Comparison of ENCODE assay signal across 23 cellular contexts in the genomic region with DNA sequence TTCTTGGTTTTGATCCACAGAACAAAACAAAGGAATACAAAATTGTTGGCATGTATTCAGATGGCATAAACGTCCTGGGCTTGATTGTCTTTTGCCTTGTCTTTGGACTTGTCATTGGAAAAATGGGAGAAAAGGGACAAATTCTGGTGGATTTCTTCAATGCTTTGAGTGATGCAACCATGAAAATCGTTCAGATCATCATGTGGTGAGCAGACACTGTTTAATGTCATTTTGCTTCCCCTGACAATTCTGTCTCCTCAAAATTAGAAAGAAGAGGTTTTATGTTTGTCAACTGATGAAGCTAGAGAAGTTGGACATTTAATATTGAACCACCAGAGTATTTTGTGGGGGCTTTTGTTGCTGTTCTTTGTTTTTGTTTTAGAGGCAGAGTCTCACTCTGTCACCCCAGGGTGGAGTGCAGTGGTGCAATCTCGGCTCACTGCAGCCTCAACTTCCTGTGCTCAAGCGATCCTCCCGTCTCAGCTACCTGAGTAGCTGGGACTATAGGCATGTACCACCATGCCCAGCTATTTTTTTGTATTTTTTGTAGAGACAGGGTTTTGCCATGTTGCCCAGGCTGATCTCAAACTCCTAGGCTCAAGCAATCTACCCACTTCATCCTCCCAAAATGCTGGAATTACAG.
DNase-seq lines count a peak whose midpoint lies in the region; ATAC-seq, FAIRE-seq and TF ChIP-seq lines count a peak whose summit lies in the region.
"Had no signal": no experiment of that assay in that cellular context is flagged by ENCODE, and none has a peak within 500 bp of the region (broad histone marks: within the 10 kb centered on the region; RNA-seq: fewer than 3 reads in every experiment).

No MANE protein-coding gene starts in this region.

- CTCF ChIA-PET in CD4-positive, alpha-beta T cell (lab: Charles Lee), result no interaction called here
- CTCF ChIA-PET in CD8-positive, alpha-beta memory T cell (lab: Charles Lee), result interaction anchor here (1.0 to 1.8 kb wide), 4 partner anchors 11 to 67 kb away, joined by 3 to 6 read pairs (median 4); no protein-coding TSS in a partner anchor
- CTCF ChIA-PET in PC-3 (lab: Charles Lee), result no interaction called here

- no peak overlapping the region for H2AFZ ChIP-seq in PC-3 (ENCODE audit: low read length)
- H2AFZ ChIP-seq: PC-9 had no signal

- peak overlapping the region; percentile 28 for H3K27ac Mint-ChIP-seq in CD4-positive, alpha-beta T cell
- H3K27ac Mint-ChIP-seq in CD8-positive, alpha-beta memory T cell, result peak overlapping the region; percentile 7 to 86 (median 72)
- H3K27ac Mint-ChIP-seq in effector memory CD8-positive, alpha-beta T cell, result peak overlapping the region; percentile 81 to 94
- H3K27ac Mint-ChIP-seq: stimulated activated memory B cell treated with anti-CD40 and anti-IgM and Interleukin-4, amounts not matched to agents 10 μg/mL and 1 μg/mL and 100 μg/mL, for 72 hours had no signal

- intact Hi-C loops in CD4-positive, alpha-beta T cell (cut with DNase I, micrococcal nuclease), result loop anchor here in 1 of 2 experiments (5.0 to 10.0 kb wide), 2 partner anchors 52 to 70 kb away; no protein-coding TSS in a partner anchor
- intact Hi-C loops in PC-3 (cut with micrococcal nuclease), result no loop called here
- intact Hi-C loops in tibial artery (cut with DNase I; ENCODE audit: low total_unique reads), result no loop called here

- no peaks in the 10 kb centered on the region for H3K79me2 ChIP-seq in PC-3 (ENCODE audit: low read length)

- H3K9me3 Mint-ChIP-seq in CD4-positive, alpha-beta T cell, result no peaks in the 10 kb centered on the region
- H3K9me3 Mint-ChIP-seq in CD8-positive, alpha-beta memory T cell, result no peaks in the 10 kb centered on the region
- H3K9me3 Mint-ChIP-seq in activated T-cell treated with anti-CD3 and anti-CD28 coated beads, Interleukin-2, amount 50 U/mL, for 4 hours, result no peaks in the 10 kb centered on the region
- H3K9me3 Mint-ChIP-seq in effector memory CD8-positive, alpha-beta T cell, result no peaks in the 10 kb centered on the region
- H3K9me3 Mint-ChIP-seq: stimulated activated memory B cell treated with anti-CD40 and anti-IgM and Interleukin-4, amounts not matched to agents 10 μg/mL and 1 μg/mL and 100 μg/mL, for 72 hours had no signal

- H3K4me2 ChIP-seq in PC-3 (ENCODE audit: low read length), result no peak overlapping the region
- H3K4me2 ChIP-seq: PC-9 had no signal

- no peaks in the 10 kb centered on the region for H3K36me3 ChIP-seq in CD8-positive, alpha-beta memory T cell (ENCODE audit: insufficient read depth, low read length)
- H3K36me3 ChIP-seq in PC-3 (ENCODE audit: low read depth, low read length), result no peaks in the 10 kb centered on the region
- H3K36me3 ChIP-seq in tibial artery, result peaks cover 9 to 35% (median 24%) of the 10 kb centered on the region in 3 donors
- H3K36me3 ChIP-seq: neutrophil, prostate gland had no signal

- H3K4me1 Mint-ChIP-seq in CD4-positive, alpha-beta T cell (ENCODE audit: low read depth), result peaks cover 27% of the 10 kb centered on the region
- peaks cover 29 to 32% (median 31%) of the 10 kb centered on the region in 3 donors for H3K4me1 Mint-ChIP-seq in CD8-positive, alpha-beta memory T cell
- H3K4me1 Mint-ChIP-seq in activated T-cell treated with anti-CD3 and anti-CD28 coated beads, Interleukin-2, amount 50 U/mL, for 4 hours (ENCODE audit: low read depth), result peaks cover 27% of the 10 kb centered on the region
- H3K4me1 Mint-ChIP-seq in effector memory CD8-positive, alpha-beta T cell (ENCODE audit: low read depth in 2 of 2), result peaks cover 21 to 33% of the 10 kb centered on the region in 2 donors
- H3K4me1 Mint-ChIP-seq: stimulated activated memory B cell treated with anti-CD40 and anti-IgM and Interleukin-4, amounts not matched to agents 10 μg/mL and 1 μg/mL and 100 μg/mL, for 72 hours had no signal

- TF ChIP-seq CTCF in CD4-positive, alpha-beta T cell (IDR thresholded peaks at IDR 0.05), result no peak
- no peak for TF ChIP-seq CTCF in PC-3 (conservative IDR thresholded peaks at IDR 0.05; ENCODE audit: low read depth, low read length)
- no peak for TF ChIP-seq CTCF in tibial artery (IDR thresholded peaks at IDR 0.05)

- no peak overlapping the region for H3K27ac ChIP-seq in CD4-positive, alpha-beta T cell (ENCODE audit: low read depth, low read length)
- H3K27ac ChIP-seq in CD8-positive, alpha-beta memory T cell (ENCODE audit: low read depth, low read length), result no peak overlapping the region
- H3K27ac ChIP-seq in PC-3 (ENCODE audit: low read length) (no peak overlapping the region), tibial artery (no peak overlapping the region)
- H3K27ac ChIP-seq: ascending aorta, epithelial cell of prostate, neutrophil, PC-9, prostate gland had no signal

- no peak overlapping the region for H3K4me3 ChIP-seq in CD8-positive, alpha-beta memory T cell (ENCODE audit: low read length)
- no peak overlapping the region for H3K4me3 ChIP-seq in PC-3 (ENCODE audit: low read length)
- H3K4me3 ChIP-seq in tibial artery, result no peak overlapping the region
- H3K4me3 ChIP-seq: ascending aorta, GM12878, PC-9, prostate gland had no signal

- no TSS peak for BruUV-seq in PC-3 (replicated peaks; lab: Mats Ljungman, UMichigan)

- no peaks in the 10 kb centered on the region for H3K36me3 Mint-ChIP-seq in CD4-positive, alpha-beta T cell (ENCODE audit: low read depth)
- no peaks in the 10 kb centered on the region for H3K36me3 Mint-ChIP-seq in CD8-positive, alpha-beta memory T cell
- no peaks in the 10 kb centered on the region for H3K36me3 Mint-ChIP-seq in activated T-cell treated with anti-CD3 and anti-CD28 coated beads, Interleukin-2, amount 50 U/mL, for 4 hours (ENCODE audit: insufficient read depth)
- no peaks in the 10 kb centered on the region for H3K36me3 Mint-ChIP-seq in effector memory CD8-positive, alpha-beta T cell (ENCODE audit: insufficient read depth)
- H3K36me3 Mint-ChIP-seq: stimulated activated memory B cell treated with anti-CD40 and anti-IgM and Interleukin-4, amounts not matched to agents 10 μg/mL and 1 μg/mL and 100 μg/mL, for 72 hours had no signal

- peak; percentile 59 for ATAC-seq in CD4-positive, alpha-beta T cell (ENCODE audit: poor library complexity)
- ATAC-seq in activated T-cell treated with anti-CD3 and anti-CD28 coated beads, Interleukin-2, amount 50 U/mL, for 4 hours, result peak in 1 of 2 donors; percentile 38
- peak; percentile 69 for ATAC-seq in effector memory CD8-positive, alpha-beta T cell (replicated peaks)
- no peak for ATAC-seq in PC-3
- ATAC-seq: GM12878; stimulated activated memory B cell treated with anti-CD40 and anti-IgM and Interleukin-4, amounts not matched to agents 10 μg/mL and 1 μg/mL and 100 μg/mL, for 72 hours had no signal

- no peaks in the 10 kb centered on the region for H4K20me1 ChIP-seq in PC-3 (ENCODE audit: low read length)

- no peak overlapping the region for H3K9ac ChIP-seq in PC-3 (ENCODE audit: low read length)

- H3K9me3 ChIP-seq in CD4-positive, alpha-beta T cell (ENCODE audit: control insufficient read depth, low read length), result no peaks in the 10 kb centered on the region
- H3K9me3 ChIP-seq in CD8-positive, alpha-beta memory T cell (ENCODE audit: low read length), result no peaks in the 10 kb centered on the region
- H3K9me3 ChIP-seq in PC-3 (ENCODE audit: low read length), result no peaks in the 10 kb centered on the region
- H3K9me3 ChIP-seq in tibial artery, result no peaks in the 10 kb centered on the region
- H3K9me3 ChIP-seq: ascending aorta, neutrophil, prostate gland had no signal

- H3K9me2 ChIP-seq in PC-3 (replicated peaks; ENCODE audit: low read length), result no peaks in the 10 kb centered on the region

- POLR2A ChIA-PET in CD4-positive, alpha-beta T cell (lab: Charles Lee), result interaction anchor here (1.1 to 2.7 kb wide), 2 partner anchors 9 to 24 kb away, joined by 3 to 7 read pairs; no protein-coding TSS in a partner anchor
- POLR2A ChIA-PET in CD8-positive, alpha-beta memory T cell (lab: Charles Lee), result no interaction called here
- POLR2A ChIA-PET in PC-3 (lab: Charles Lee; ENCODE audit: unreplicated experiment), result no interaction called here

- H3K27me3 ChIP-seq in CD4-positive, alpha-beta T cell (ENCODE audit: control insufficient read depth, insufficient read depth, low read length), result no peaks in the 10 kb centered on the region
- no peaks in the 10 kb centered on the region for H3K27me3 ChIP-seq in CD8-positive, alpha-beta memory T cell (ENCODE audit: insufficient read depth, low read length, poor library complexity, severe bottlenecking)
- no peaks in the 10 kb centered on the region for H3K27me3 ChIP-seq in PC-3 (ENCODE audit: low read length)
- no peaks in the 10 kb centered on the region for H3K27me3 ChIP-seq in tibial artery
- H3K27me3 ChIP-seq: ascending aorta had no signal

- peaks cover 9% of the 10 kb centered on the region for H3K4me1 ChIP-seq in CD8-positive, alpha-beta memory T cell (ENCODE audit: insufficient read depth, low read length)
- H3K4me1 ChIP-seq in PC-3 (ENCODE audit: insufficient read depth, low read length) (no peaks in the 10 kb centered on the region), tibial artery (no peaks in the 10 kb centered on the region)
- H3K4me1 ChIP-seq: ascending aorta, prostate gland had no signal

- H3F3A ChIP-seq in PC-3 (ENCODE audit: low read length, unreplicated experiment), result no peaks in the 10 kb centered on the region

- no peak for FAIRE-seq in HTR-8/SVneo (lab: Jason Lieb, UNC)
- FAIRE-seq: GM12878 had no signal

- no peak overlapping the region for H3K4me3 Mint-ChIP-seq in CD4-positive, alpha-beta T cell
- H3K4me3 Mint-ChIP-seq in CD8-positive, alpha-beta memory T cell, result peak overlapping the region in 6 of 7 donors; percentile 8 to 59 (median 48)
- peak overlapping the region; percentile 11 for H3K4me3 Mint-ChIP-seq in activated T-cell treated with anti-CD3 and anti-CD28 coated beads, Interleukin-2, amount 50 U/mL, for 4 hours
- H3K4me3 Mint-ChIP-seq in effector memory CD8-positive, alpha-beta T cell, result peak overlapping the region; percentile 51 to 55
- H3K4me3 Mint-ChIP-seq: stimulated activated memory B cell treated with anti-CD40 and anti-IgM and Interleukin-4, amounts not matched to agents 10 μg/mL and 1 μg/mL and 100 μg/mL, for 72 hours had no signal

- DNase-seq in CD4-positive, alpha-beta T cell, result peak in 5 of 10 experiments; percentile 10 to 26 (median 15)
- peak in 1 of 5 donors; percentile 17 for DNase-seq in CD8-positive, alpha-beta memory T cell
- DNase-seq in activated T-cell treated with anti-CD3 and anti-CD28 coated beads, Interleukin-2, amount 50 U/mL, for 4 hours, result peak; percentile 6
- peak in 1 of 3 experiments; percentile 19 for DNase-seq in effector memory CD8-positive, alpha-beta T cell
- no peak for DNase-seq in PC-3
- DNase-seq in HTR-8/SVneo (ENCODE audit: insufficient read length, low spot score), result no peak
- no peak for DNase-seq in tibial artery
- DNase-seq: activated CD8-positive, alpha-beta memory T cell treated with anti-CD3 and anti-CD28 coated beads for 24 hours; COR-L47; DMS79 treated with DMSO at 0.1 percent for 48 hours; head of caudate nucleus; NCI-H1092; NCI-H2029; NCI-H226; NCI-H82; PC-9; SHP77 treated with DMSO at 0.1 percent for 48 hours had no signal

- no peaks in the 10 kb centered on the region for H3K27me3 Mint-ChIP-seq in CD4-positive, alpha-beta T cell
- peaks cover 0 to 2% of the 10 kb centered on the region in 2 donors for H3K27me3 Mint-ChIP-seq in CD8-positive, alpha-beta memory T cell
- no peaks in the 10 kb centered on the region for H3K27me3 Mint-ChIP-seq in activated T-cell treated with anti-CD3 and anti-CD28 coated beads, Interleukin-2, amount 50 U/mL, for 4 hours (ENCODE audit: low read depth)
- H3K27me3 Mint-ChIP-seq in effector memory CD8-positive, alpha-beta T cell, result peaks cover 0 to 8% of the 10 kb centered on the region in 2 donors
- H3K27me3 Mint-ChIP-seq: stimulated activated memory B cell treated with anti-CD40 and anti-IgM and Interleukin-4, amounts not matched to agents 10 μg/mL and 1 μg/mL and 100 μg/mL, for 72 hours had no signal

Comparison
In these comparisons a context has a peak if more than half of its experiments do, and no peak if none do; other contexts are left out.
1. H3K27ac Mint-ChIP-seq: peak in every context shown above with its lines; median percentile 88 in effector memory CD8-positive, alpha-beta T cell; 72 in CD8-positive, alpha-beta memory T cell; 28 in CD4-positive, alpha-beta T cell.